In genomic region chr9:16314476-16314875, GRCh38 we compare ENCODE assay signal across 22 cellular contexts.
"Had no signal": no experiment of that assay in that cellular context is flagged by ENCODE, and none has a peak within 500 bp of the region (broad histone marks: within the 10 kb centered on the region; RNA-seq: fewer than 3 reads in every experiment).

No MANE protein-coding gene starts in this region.

- H3K4me3 ChIP-seq: K562, SJSA1, SK-N-MC had no signal

- H3K27ac Mint-ChIP-seq: IgD-negative memory B cell had no signal

- H3K27ac ChIP-seq: KMS-11, SJSA1, SK-N-MC had no signal

- H3K4me2 ChIP-seq: KMS-11 had no signal

- H3K27me3 ChIP-seq: SJSA1 had no signal

- H3K27me3 Mint-ChIP-seq: IgD-negative memory B cell had no signal

- H3K9me3 ChIP-seq: SJSA1 had no signal

- H3K9ac ChIP-seq: KMS-11 had no signal

- H3K4me3 Mint-ChIP-seq: IgD-negative memory B cell had no signal

- DNase-seq: Kasumi-1, MM.1S, MV-4-11, NCI-H1048, NCI-H1105, NCI-H1417, NCI-H1436 treated with DMSO at 0.1 percent for 48 hours, NCI-H1694, NCI-H187 treated with DMSO at 0.1 percent for 48 hours, NCI-H2029 treated with DMSO at 0.1 percent for 48 hours, NCI-H2171 treated with DMSO at 0.1 percent for 48 hours, NCI-H524, NCI-H526 treated with DMSO at 0.1 percent for 48 hours, NCI-H774, Right ventricle myocardium superior, RPMI8226, SIG-M5 had no signal

- H3K36me3 Mint-ChIP-seq: IgD-negative memory B cell had no signal

- H3K4me1 Mint-ChIP-seq: IgD-negative memory B cell had no signal
